In the genomic region with DNA sequence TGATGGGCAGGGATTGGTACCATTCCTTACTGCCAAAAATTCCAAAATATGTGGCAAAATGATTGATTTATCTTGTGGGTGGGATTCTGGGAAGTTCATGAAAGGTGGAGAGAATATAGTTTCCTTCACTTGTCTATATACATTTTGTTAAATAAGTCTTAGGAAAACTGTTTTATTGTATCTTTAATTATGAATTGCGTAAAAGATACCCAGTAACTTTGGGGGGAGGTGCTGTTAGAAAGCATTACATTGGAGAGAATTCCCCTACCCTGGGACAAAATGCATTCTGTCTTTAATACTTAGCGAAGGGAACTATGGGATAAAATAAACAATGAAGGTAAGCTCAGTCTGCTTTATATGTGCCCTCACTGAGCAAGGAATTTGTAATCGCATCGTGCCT, we compare ENCODE assay signal across 10 cellular contexts. TPM values are rescaled to one million over a fixed set of nuclear protein-coding genes. Genes with fewer than 3 reads are reported as not detected.
A peak's percentile ranks its signal among the peaks of the same experiment; 100 is the strongest.
DNase-seq lines count a peak whose midpoint lies in the region; FAIRE-seq and TF ChIP-seq lines count a peak whose summit lies in the region.
"Had no signal": no experiment of that assay in that cellular context is flagged by ENCODE, and none has a peak within 500 bp of the region (broad histone marks: within the 10 kb centered on the region; RNA-seq: fewer than 3 reads in every experiment).

No MANE protein-coding gene starts in this region.

- dilution Hi-C loops in endothelial cell of umbilical vein (cut with MboI; ENCODE audit: extremely low pct_ligation_motif_present, low sequenced_read_pairs), result no loop called here

- no TSS peak for BruUV-seq in endothelial cell of umbilical vein (replicated peaks; lab: Mats Ljungman, UMichigan)

- no peaks in the 10 kb centered on the region for H3F3A ChIP-seq in DOHH2 (ENCODE audit: control insufficient read depth, insufficient read depth)

- H3K4me3 Mint-ChIP-seq in progenitor cell of endocrine pancreas (ENCODE audit: low read depth), result peak overlapping the region; percentile 64

- H3K4me1 ChIP-seq in DOHH2 (ENCODE audit: control insufficient read depth, low read length) (peaks cover 77% of the 10 kb centered on the region), endothelial cell of umbilical vein (ENCODE audit: control insufficient read depth, extremely low read depth, insufficient read depth, low read length) (peaks cover 46% of the 10 kb centered on the region)

- no peaks in the 10 kb centered on the region for H3K27me3 Mint-ChIP-seq in progenitor cell of endocrine pancreas

- no peak overlapping the region for H2AFZ ChIP-seq in endothelial cell of umbilical vein (ENCODE audit: low read depth, low read length)

- TF ChIP-seq CTCF in DOHH2 (IDR thresholded peaks at IDR 0.05; ENCODE audit: low read depth, low read length, poor library complexity, severe bottlenecking) (no peak), endothelial cell of umbilical vein (IDR thresholded peaks at IDR 0.05; ENCODE audit: extremely low read depth in 1 of 2, insufficient read depth in 1 of 2, low read depth in 1 of 2, low read length in 2 of 2) (no peak), progenitor cell of endocrine pancreas (IDR thresholded peaks at IDR 0.05; ENCODE audit: unreplicated experiment) (no peak)

- H3K9me3 ChIP-seq in DOHH2 (ENCODE audit: control insufficient read depth, insufficient read depth, low read length) (no peaks in the 10 kb centered on the region), endothelial cell of umbilical vein (replicated peaks; ENCODE audit: control insufficient read depth, insufficient read depth, low read length) (no peaks in the 10 kb centered on the region)

- no peak overlapping the region for H3K9ac ChIP-seq in endothelial cell of umbilical vein (replicated peaks; ENCODE audit: extremely low read depth, insufficient read depth, low read length)

- DNase-seq in NCI-H69 (lab: John Stamatoyannopoulos, UW) (peak; percentile 24), endothelial cell of umbilical vein (ENCODE audit: low read depth, low spot score) (no peak), progenitor cell of endocrine pancreas (ENCODE audit: low spot score, unreplicated experiment) (no peak), AG20443 (ENCODE audit: low spot score) (no peak), DMS 273 (lab: John Stamatoyannopoulos, UW; ENCODE audit: unreplicated experiment) (no peak), COLO668 (lab: John Stamatoyannopoulos, UW; ENCODE audit: unreplicated experiment) (no peak)
- DNase-seq in activated effector memory CD4-positive, alpha-beta T cell treated with anti-CD3 and anti-CD28 coated beads, Interleukin-2, amount 50 U/mL, for 16 hours, result no peak
- DNase-seq: left colon, MM.1S had no signal

- no peaks in the 10 kb centered on the region for H3K9me2 ChIP-seq in DOHH2 (replicated peaks; ENCODE audit: control insufficient read depth, low read length)

- peak overlapping the region; percentile 87 for H3K4me2 ChIP-seq in DOHH2 (ENCODE audit: low read length)
- H3K4me2 ChIP-seq in endothelial cell of umbilical vein (ENCODE audit: insufficient read depth, low read length), result peak overlapping the region; percentile 96

- no peak for TF ChIP-seq POLR2A in endothelial cell of umbilical vein (IDR thresholded peaks at IDR 0.05; ENCODE audit: low read depth, low read length)

- intact Hi-C loops in endothelial cell of umbilical vein (cut with micrococcal nuclease), result no loop called here

- no peaks in the 10 kb centered on the region for H3K9me1 ChIP-seq in endothelial cell of umbilical vein (replicated peaks; ENCODE audit: control insufficient read depth, extremely low read depth, insufficient read depth, low read length)

- no peak for FAIRE-seq in endothelial cell of umbilical vein (lab: Jason Lieb, UNC)

- H3K36me3 ChIP-seq in DOHH2 (ENCODE audit: control insufficient read depth, low read length) (peaks cover 40% of the 10 kb centered on the region), endothelial cell of umbilical vein (ENCODE audit: control insufficient read depth in 2 of 2, extremely low read depth in 1 of 2, insufficient read depth in 2 of 2, low read length in 2 of 2) (no peaks in the 10 kb centered on the region)

- POLR2A ChIA-PET in endothelial cell of umbilical vein (lab: Charles Lee), result no interaction called here

- H3K9me3 Mint-ChIP-seq in progenitor cell of endocrine pancreas (ENCODE audit: low read depth), result no peaks in the 10 kb centered on the region

- H3K27me3 ChIP-seq in DOHH2 (ENCODE audit: control insufficient read depth, low read length) (no peaks in the 10 kb centered on the region), endothelial cell of umbilical vein (ENCODE audit: control insufficient read depth in 2 of 2, insufficient read depth in 2 of 2, low read length in 2 of 2) (no peaks in the 10 kb centered on the region)

- peaks cover 60% of the 10 kb centered on the region for H4K20me1 ChIP-seq in DOHH2 (ENCODE audit: control insufficient read depth, insufficient read depth, low read depth, low read length)
- H4K20me1 ChIP-seq in endothelial cell of umbilical vein (replicated peaks; ENCODE audit: control insufficient read depth, extremely low read depth, insufficient read depth, low read length), result peaks cover 36% of the 10 kb centered on the region

- H3K4me1 Mint-ChIP-seq in progenitor cell of endocrine pancreas (ENCODE audit: low read depth), result peaks cover 59% of the 10 kb centered on the region

- peak overlapping the region; percentile 93 for H3K27ac Mint-ChIP-seq in progenitor cell of endocrine pancreas

- H3K79me2 ChIP-seq in DOHH2 (ENCODE audit: control insufficient read depth, low read length) (peaks cover 94% of the 10 kb centered on the region), endothelial cell of umbilical vein (ENCODE audit: control insufficient read depth, insufficient read depth, low read length) (peaks cover 93% of the 10 kb centered on the region)

- no peaks in the 10 kb centered on the region for H3K36me3 Mint-ChIP-seq in progenitor cell of endocrine pancreas (ENCODE audit: insufficient read depth)

- H3K27ac ChIP-seq in DOHH2 (ENCODE audit: low read depth, low read length) (no peak overlapping the region), endothelial cell of umbilical vein (ENCODE audit: insufficient read depth, low read depth, low read length) (no peak overlapping the region)

- CTCF ChIA-PET in endothelial cell of umbilical vein (lab: Charles Lee), result interaction anchor here (1.0 to 1.1 kb wide), 2 partner anchors 19 to 39 kb away, joined by 3 to 5 read pairs; partner anchors contain the start of gene THUMPD3

- H3K4me3 ChIP-seq in DOHH2 (ENCODE audit: low read length) (peak overlapping the region; percentile 14), endothelial cell of umbilical vein (replicated peaks in 1 of 3; ENCODE audit: insufficient read depth in 1 of 3, low read depth in 1 of 3, low read length in 3 of 3) (no peak overlapping the region)

TF ChIP-seq in endothelial cell of umbilical vein, 7 proteins besides CTCF, POLR2A, EP300 and RAD21:
- no peak for TF ChIP-seq EZH2 (IDR thresholded peaks at IDR 0.05; ENCODE audit: borderline replicate concordance, low read depth, low read length, severe bottlenecking)
- no peak for TF ChIP-seq GATA2 (IDR thresholded peaks at IDR 0.05; ENCODE audit: insufficient read depth, insufficient read length, low read depth, low read length)
- no peak for TF ChIP-seq MAX (IDR thresholded peaks at IDR 0.05; ENCODE audit: insufficient read depth, insufficient read length)
- TF ChIP-seq FOS (IDR thresholded peaks at IDR 0.05; ENCODE audit: borderline replicate concordance, insufficient read depth, low read length), result no peak

RNA-seq across cellular contexts. Expression of gene SETD5, which starts 4.6 kb away (rescaled TPM):
- total RNA-seq in endothelial cell of umbilical vein, result 145 and 149 TPM in 2 replicates
- polyA plus RNA-seq in endothelial cell of umbilical vein, result 48.2 and 64.5 TPM in 2 replicates
- 42.1 and 44.2 TPM in 2 replicates for polyA plus RNA-seq in endothelial cell of umbilical vein (2011; cell fraction: cytosol; rRNA removed)
- 260 and 310 TPM in 2 replicates for polyA plus RNA-seq in endothelial cell of umbilical vein (2011; cell fraction: nucleus; rRNA removed)
- 56.6 and 64.1 TPM in 2 replicates for polyA plus RNA-seq in endothelial cell of umbilical vein (2012)
- 135 and 172 TPM in 2 replicates for polyA minus RNA-seq in endothelial cell of umbilical vein
- polyA minus RNA-seq in endothelial cell of umbilical vein (2011; cell fraction: cytosol; rRNA and poly(A)+ RNA removed), result 54.6 TPM
- polyA minus RNA-seq in endothelial cell of umbilical vein (2011; cell fraction: nucleus; rRNA and poly(A)+ RNA removed), result 250 and 314 TPM in 2 replicates
- total RNA-seq in progenitor cell of endocrine pancreas, result 227 and 233 TPM in 2 replicates

RNA-seq across cellular contexts. Expression of gene THUMPD3, which starts 39.1 kb away (rescaled TPM):
- 22.7 and 26.5 TPM in 2 replicates for total RNA-seq in endothelial cell of umbilical vein
- 10.0 and 10.5 TPM in 2 replicates for polyA plus RNA-seq in endothelial cell of umbilical vein
- polyA plus RNA-seq in endothelial cell of umbilical vein (2011; cell fraction: cytosol; rRNA removed), result 15.7 and 17.8 TPM in 2 replicates
- 13.4 and 13.5 TPM in 2 replicates for polyA plus RNA-seq in endothelial cell of umbilical vein (2011; cell fraction: nucleus; rRNA removed)
- polyA plus RNA-seq in endothelial cell of umbilical vein (2012), result 29.0 and 37.1 TPM in 2 replicates
- 19.3 and 33.5 TPM in 2 replicates for polyA minus RNA-seq in endothelial cell of umbilical vein
- 37.1 TPM for polyA minus RNA-seq in endothelial cell of umbilical vein (2011; cell fraction: cytosol; rRNA and poly(A)+ RNA removed)
- polyA minus RNA-seq in endothelial cell of umbilical vein (2011; cell fraction: nucleus; rRNA and poly(A)+ RNA removed), result 13.6 and 15.8 TPM in 2 replicates
- total RNA-seq in progenitor cell of endocrine pancreas, result 61.3 and 62.4 TPM in 2 replicates
